1 cellular context compared by ENCODE assay signal in the genomic region with DNA sequence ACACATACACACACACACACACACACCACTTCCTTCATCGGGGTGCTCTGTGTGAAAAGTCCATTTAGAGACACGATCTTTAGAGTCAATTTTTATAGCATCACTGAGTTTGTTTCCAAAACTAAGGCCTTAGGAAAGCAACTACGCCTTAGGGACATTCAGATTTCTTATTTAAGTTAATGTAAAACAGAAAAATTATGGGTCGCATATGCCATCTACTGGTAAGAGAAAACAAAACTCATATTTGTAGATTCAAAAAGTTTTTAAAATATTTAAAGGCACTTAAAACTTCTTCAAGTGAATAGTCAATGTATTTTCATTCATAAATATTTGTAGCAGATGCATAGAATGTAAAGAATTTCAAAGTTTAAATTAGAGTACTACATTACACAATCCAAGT.
TF ChIP-seq lines count a peak whose summit lies in the region.

No MANE protein-coding gene starts in this region.

TF ChIP-seq in WTC11, 78 proteins besides CTCF, POLR2A, EP300 and RAD21 (continued from another document):
- TF ChIP-seq, protein P1, sequence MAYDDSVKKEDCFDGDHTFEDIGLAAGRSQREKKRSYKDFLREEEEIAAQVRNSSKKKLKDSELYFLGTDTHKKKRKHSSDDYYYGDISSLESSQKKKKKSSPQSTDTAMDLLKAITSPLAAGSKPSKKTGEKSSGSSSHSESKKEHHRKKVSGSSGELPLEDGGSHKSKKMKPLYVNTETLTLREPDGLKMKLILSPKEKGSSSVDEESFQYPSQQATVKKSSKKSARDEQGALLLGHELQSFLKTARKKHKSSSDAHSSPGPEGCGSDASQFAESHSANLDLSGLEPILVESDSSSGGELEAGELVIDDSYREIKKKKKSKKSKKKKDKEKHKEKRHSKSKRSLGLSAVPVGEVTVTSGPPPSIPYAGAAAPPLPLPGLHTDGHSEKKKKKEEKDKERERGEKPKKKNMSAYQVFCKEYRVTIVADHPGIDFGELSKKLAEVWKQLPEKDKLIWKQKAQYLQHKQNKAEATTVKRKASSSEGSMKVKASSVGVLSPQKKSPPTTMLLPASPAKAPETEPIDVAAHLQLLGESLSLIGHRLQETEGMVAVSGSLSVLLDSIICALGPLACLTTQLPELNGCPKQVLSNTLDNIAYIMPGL (CRISPR knock-in tag; IDR thresholded peaks at IDR 0.05) = no peak
- TF ChIP-seq FOXJ3 (CRISPR knock-in tag; IDR thresholded peaks at IDR 0.05; ENCODE audit: borderline replicate concordance) (no peak), IRF2 (CRISPR knock-in tag; IDR thresholded peaks at IDR 0.05; ENCODE audit: borderline replicate concordance, low read depth) (no peak), TCF7 (CRISPR knock-in tag; IDR thresholded peaks at IDR 0.05; ENCODE audit: low read depth) (no peak), NFE2L1 (CRISPR knock-in tag; IDR thresholded peaks at IDR 0.05) (no peak), FOXK1 (CRISPR knock-in tag; IDR thresholded peaks at IDR 0.05) (no peak)
- TF ChIP-seq, protein P2, sequence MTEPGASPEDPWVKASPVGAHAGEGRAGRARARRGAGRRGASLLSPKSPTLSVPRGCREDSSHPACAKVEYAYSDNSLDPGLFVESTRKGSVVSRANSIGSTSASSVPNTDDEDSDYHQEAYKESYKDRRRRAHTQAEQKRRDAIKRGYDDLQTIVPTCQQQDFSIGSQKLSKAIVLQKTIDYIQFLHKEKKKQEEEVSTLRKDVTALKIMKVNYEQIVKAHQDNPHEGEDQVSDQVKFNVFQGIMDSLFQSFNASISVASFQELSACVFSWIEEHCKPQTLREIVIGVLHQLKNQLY (CRISPR knock-in tag; IDR thresholded peaks at IDR 0.05) = no peak
